9 cellular contexts compared by ENCODE assay signal in the genomic region with DNA sequence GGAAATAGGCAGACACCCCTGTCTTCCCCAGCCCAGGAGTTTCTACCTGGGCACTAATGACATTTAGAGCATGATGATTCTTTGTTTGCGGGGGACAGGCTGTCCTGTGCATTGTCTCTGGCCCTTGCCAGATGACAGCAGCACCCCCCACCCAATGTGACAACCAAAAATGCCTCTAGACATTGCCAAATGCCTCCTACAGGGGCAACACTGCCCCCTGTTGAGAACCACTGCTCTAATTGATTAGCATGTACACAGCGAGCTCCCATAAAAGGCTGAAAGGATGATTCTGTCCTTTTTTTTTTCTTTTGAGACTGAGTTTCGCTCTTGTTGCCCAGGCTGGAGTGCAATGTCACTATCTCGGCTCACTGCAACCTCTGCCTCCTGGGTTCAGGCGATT. TPM values are rescaled to one million over a fixed set of nuclear protein-coding genes. Genes with fewer than 3 reads are reported as not detected.
DNase-seq lines count a peak whose midpoint lies in the region; ATAC-seq and TF ChIP-seq lines count a peak whose summit lies in the region.
"Had no signal": no experiment of that assay in that cellular context is flagged by ENCODE, and none has a peak within 500 bp of the region (broad histone marks: within the 10 kb centered on the region; RNA-seq: fewer than 3 reads in every experiment).

No MANE protein-coding gene starts in this region.

- H3K4me1 ChIP-seq in CD8-positive, alpha-beta T cell (ENCODE audit: insufficient read depth, low read length) = no peaks in the 10 kb centered on the region

- no peak overlapping the region for H3K4me3 Mint-ChIP-seq in CD8-positive, alpha-beta T cell
- no peak overlapping the region for H3K4me3 Mint-ChIP-seq in activated naive CD4-positive, alpha-beta T cell treated with anti-CD3 and anti-CD28 coated beads for 36 hours
- H3K4me3 Mint-ChIP-seq in naive B cell = no peak overlapping the region

- no peak overlapping the region for H3K27ac ChIP-seq in CD8-positive, alpha-beta T cell (ENCODE audit: low read depth, low read length)

- H3K9me3 ChIP-seq in CD8-positive, alpha-beta T cell (ENCODE audit: low read length) = no peaks in the 10 kb centered on the region

- no peak overlapping the region for H3K27ac Mint-ChIP-seq in CD8-positive, alpha-beta T cell
- no peak overlapping the region for H3K27ac Mint-ChIP-seq in activated naive CD4-positive, alpha-beta T cell treated with anti-CD3 and anti-CD28 coated beads for 36 hours
- H3K27ac Mint-ChIP-seq in naive B cell = peak overlapping the region in 2 of 6 donors; percentile 30 to 60

- CTCF ChIA-PET in CD8-positive, alpha-beta T cell (lab: Charles Lee) = interaction anchor here (0.6 to 1.5 kb wide), 5 partner anchors 99 to 612 kb away, joined by 3 to 5 read pairs (median 3); no protein-coding TSS in a partner anchor
- CTCF ChIA-PET in activated naive CD4-positive, alpha-beta T cell treated with anti-CD3 and anti-CD28 coated beads for 36 hours (lab: Charles Lee) = interaction anchor here (0.5 to 1.6 kb wide), 4 partner anchors 9 to 446 kb away, joined by 3 to 7 read pairs (median 4); no protein-coding TSS in a partner anchor

- no peaks in the 10 kb centered on the region for H3K36me3 Mint-ChIP-seq in CD8-positive, alpha-beta T cell
- no peaks in the 10 kb centered on the region for H3K36me3 Mint-ChIP-seq in activated naive CD4-positive, alpha-beta T cell treated with anti-CD3 and anti-CD28 coated beads for 36 hours (ENCODE audit: low read depth)
- H3K36me3 Mint-ChIP-seq in naive B cell = peaks cover 0 to 4% of the 10 kb centered on the region in 2 donors

- no peaks in the 10 kb centered on the region for H3K27me3 Mint-ChIP-seq in CD8-positive, alpha-beta T cell (ENCODE audit: low read depth)
- H3K27me3 Mint-ChIP-seq in activated naive CD4-positive, alpha-beta T cell treated with anti-CD3 and anti-CD28 coated beads for 36 hours (ENCODE audit: low read depth) = no peaks in the 10 kb centered on the region
- H3K27me3 Mint-ChIP-seq in naive B cell = peaks cover 3 to 8% (median 4%) of the 10 kb centered on the region in 3 donors

- intact Hi-C loops in CD8-positive, alpha-beta T cell (cut with DNase I, micrococcal nuclease) = no loop called here
- intact Hi-C loops in activated naive CD4-positive, alpha-beta T cell treated with anti-CD3 and anti-CD28 coated beads for 36 hours (cut with micrococcal nuclease) = no loop called here

- no peak for ATAC-seq in CD8-positive, alpha-beta T cell
- ATAC-seq in naive B cell (ENCODE audit: low read depth in 2 of 2) (peak; percentile 45 to 70), HG03432 (IDR thresholded peaks at IDR 0.05; ENCODE audit: unreplicated experiment) (no peak)

- DNase-seq in CD8-positive, alpha-beta T cell = peak in 2 of 7 experiments; percentile 15 to 20
- peak; percentile 63 for DNase-seq in Jurkat, Clone E6-1 (ENCODE audit: low read depth, low spot score)
- DNase-seq in activated naive CD4-positive, alpha-beta T cell treated with anti-CD3 and anti-CD28 coated beads for 36 hours = peak; percentile 61
- peak; percentile 25 for DNase-seq in naive B cell
- no peak for DNase-seq in GM19238 (ENCODE audit: insufficient read length, low spot score)
- no peak for DNase-seq in NCI-H2227 treated with DMSO at 0.1 percent for 48 hours (lab: John Stamatoyannopoulos, UW)
- DNase-seq in NCI-H1930 (lab: John Stamatoyannopoulos, UW) = no peak
- DNase-seq: Right ventricle myocardium superior had no signal

- no peaks in the 10 kb centered on the region for H3K4me1 Mint-ChIP-seq in CD8-positive, alpha-beta T cell (ENCODE audit: low read depth)
- H3K4me1 Mint-ChIP-seq in activated naive CD4-positive, alpha-beta T cell treated with anti-CD3 and anti-CD28 coated beads for 36 hours (ENCODE audit: low read depth) = no peaks in the 10 kb centered on the region
- H3K4me1 Mint-ChIP-seq in naive B cell = peaks cover 14 to 20% (median 20%) of the 10 kb centered on the region in 3 donors

- no peaks in the 10 kb centered on the region for H3K9me3 Mint-ChIP-seq in CD8-positive, alpha-beta T cell
- no peaks in the 10 kb centered on the region for H3K9me3 Mint-ChIP-seq in activated naive CD4-positive, alpha-beta T cell treated with anti-CD3 and anti-CD28 coated beads for 36 hours
- H3K9me3 Mint-ChIP-seq in naive B cell = peaks cover 0 to 2% (median 0%) of the 10 kb centered on the region in 7 donors

- TF ChIP-seq CTCF in CD8-positive, alpha-beta T cell (IDR thresholded peaks at IDR 0.05) = peak; percentile 33

- H3K36me3 ChIP-seq in CD8-positive, alpha-beta T cell (ENCODE audit: insufficient read depth, low read length) = no peaks in the 10 kb centered on the region

- POLR2A ChIA-PET in CD8-positive, alpha-beta T cell (lab: Charles Lee) = no interaction called here

- H3K27me3 ChIP-seq in CD8-positive, alpha-beta T cell (ENCODE audit: insufficient read depth, low read length) = no peaks in the 10 kb centered on the region

- no peak overlapping the region for H3K4me3 ChIP-seq in CD8-positive, alpha-beta T cell (ENCODE audit: low read depth, low read length)
- H3K4me3 ChIP-seq in Jurkat, Clone E6-1 (ENCODE audit: low read length) = no peak overlapping the region

RNA-seq across cellular contexts. Expression of a gene that starts 50.5 kb away (rescaled TPM):
- 1 to 10 TPM in 1 of 2 experiments, under 1 TPM in 1; 0.97 to 1.3 TPM for total RNA-seq in CD8-positive, alpha-beta T cell
- 14.6 TPM for polyA plus RNA-seq in Jurkat, Clone E6-1 (2012; ENCODE audit: insufficient read depth, insufficient read length)
- 1 to 10 TPM; 1.2 to 1.5 TPM for total RNA-seq in activated naive CD4-positive, alpha-beta T cell treated with anti-CD3 and anti-CD28 coated beads for 36 hours
- 10 to 100 TPM in 2 of 6 donors, 1 to 10 TPM in 4; 3.2 to 12.2 (median 6.3) TPM for polyA plus RNA-seq in naive B cell (ENCODE audit: low read depth in 6 of 6)

Comparison
In these comparisons a context has a peak if more than half of its experiments do, and no peak if none do; other contexts are left out.
1. ATAC-seq: peak in naive B cell (2 of 2); none in CD8-positive, alpha-beta T cell (single experiment) and HG03432 (single experiment).
2. DNase-seq: peak in Jurkat, Clone E6-1 (single experiment), activated naive CD4-positive, alpha-beta T cell treated with anti-CD3 and anti-CD28 coated beads for 36 hours (single experiment) and naive B cell (single experiment); none in GM19238 (single experiment), NCI-H2227 treated with DMSO at 0.1 percent for 48 hours (single experiment) and NCI-H1930 (0 of 2).